ENCODE assay signal across 20 cellular contexts in the genomic region with DNA sequence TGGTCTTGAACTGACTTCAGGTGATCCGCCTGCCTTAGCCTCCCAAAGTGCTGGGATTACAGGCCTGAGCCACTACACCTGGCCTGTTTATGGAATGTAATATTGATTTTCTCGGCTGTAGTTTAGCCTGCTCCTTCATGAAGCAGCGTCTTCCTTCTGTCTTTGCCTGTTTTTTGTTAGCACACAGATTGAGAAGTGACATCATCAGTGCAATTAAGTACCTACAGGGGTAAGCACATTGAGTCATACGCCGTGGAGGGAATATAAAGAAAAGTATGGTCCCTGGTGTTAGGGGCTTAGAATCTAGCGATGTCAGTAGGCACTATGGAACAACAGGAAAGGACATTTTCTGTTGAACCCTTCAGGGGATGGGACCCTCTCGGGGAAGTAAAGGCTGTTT. TPM values are rescaled to one million over a fixed set of nuclear protein-coding genes. Genes with fewer than 3 reads are reported as not detected.
DNase-seq lines count a peak whose midpoint lies in the region; ATAC-seq and TF ChIP-seq lines count a peak whose summit lies in the region.
"Had no signal": no experiment of that assay in that cellular context is flagged by ENCODE, and none has a peak within 500 bp of the region (broad histone marks: within the 10 kb centered on the region; RNA-seq: fewer than 3 reads in every experiment).

No MANE protein-coding gene starts in this region.

- no peak for TF ChIP-seq CTCF in natural killer cell (IDR thresholded peaks at IDR 0.05)

- CTCF ChIA-PET in CD4-positive, alpha-beta memory T cell (lab: Charles Lee; ENCODE audit: partially characterized antibody), result no interaction called here

- H3K4me3 Mint-ChIP-seq in T-helper 1 cell treated with Interleukin-12 subunit alpha and Interleukin-12 subunit beta and Interleukin-4 antibody, amounts not matched to agents 30 μg/mL and 1 μg/mL, for 36 hours, result no peak overlapping the region
- no peak overlapping the region for H3K4me3 Mint-ChIP-seq in CD4-positive, alpha-beta memory T cell
- H3K4me3 Mint-ChIP-seq in activated T-helper 17 cell treated with anti-CD3 and anti-CD28 coated beads, Interleukin-2, amount 50 U/mL, for 72 hours, result peak overlapping the region; percentile 92
- H3K4me3 Mint-ChIP-seq in natural killer cell, result no peak overlapping the region

- POLR2A ChIA-PET in CD4-positive, alpha-beta memory T cell (lab: Charles Lee; ENCODE audit: partially characterized antibody), result no interaction called here

- peaks cover 23% of the 10 kb centered on the region for H3K4me1 ChIP-seq in CD4-positive, alpha-beta memory T cell (ENCODE audit: insufficient read depth, low read length)

- no peak for ATAC-seq in activated T-helper 17 cell treated with anti-CD3 and anti-CD28 coated beads, Interleukin-2, amount 50 U/mL, for 72 hours (replicated peaks)
- ATAC-seq in natural killer cell (no peak), GM21825 (IDR thresholded peaks at IDR 0.05; ENCODE audit: unreplicated experiment) (no peak)

- H3K9me3 Mint-ChIP-seq in T-helper 1 cell treated with Interleukin-12 subunit alpha and Interleukin-12 subunit beta and Interleukin-4 antibody, amounts not matched to agents 30 μg/mL and 1 μg/mL, for 36 hours, result no peaks in the 10 kb centered on the region
- peaks cover 0 to 2% (median 0%) of the 10 kb centered on the region in 8 donors for H3K9me3 Mint-ChIP-seq in CD4-positive, alpha-beta memory T cell
- H3K9me3 Mint-ChIP-seq in activated T-helper 17 cell treated with anti-CD3 and anti-CD28 coated beads, Interleukin-2, amount 50 U/mL, for 72 hours, result no peaks in the 10 kb centered on the region
- H3K9me3 Mint-ChIP-seq in natural killer cell, result no peaks in the 10 kb centered on the region

- H3K4me3 ChIP-seq in CD4-positive, alpha-beta memory T cell (ENCODE audit: low read length in 2 of 2), result no peak overlapping the region
- H3K4me3 ChIP-seq: skin epidermis, testis had no signal

- peaks cover 38% of the 10 kb centered on the region for H3K4me1 Mint-ChIP-seq in T-helper 1 cell treated with Interleukin-12 subunit alpha and Interleukin-12 subunit beta and Interleukin-4 antibody, amounts not matched to agents 30 μg/mL and 1 μg/mL, for 36 hours (ENCODE audit: low read depth)
- H3K4me1 Mint-ChIP-seq in CD4-positive, alpha-beta memory T cell, result peaks cover 18 to 51% (median 32%) of the 10 kb centered on the region in 4 donors
- H3K4me1 Mint-ChIP-seq in activated T-helper 17 cell treated with anti-CD3 and anti-CD28 coated beads, Interleukin-2, amount 50 U/mL, for 72 hours, result peaks cover 35% of the 10 kb centered on the region
- H3K4me1 Mint-ChIP-seq in natural killer cell, result peaks cover 23 to 29% of the 10 kb centered on the region in 2 donors

- DNase-seq in T-helper 1 cell (no peak), natural killer cell (no peak), hippocampal formation (lab: John Stamatoyannopoulos, UW) (no peak)
- DNase-seq in CD4-positive, alpha-beta memory T cell, result no peak
- DNase-seq in stimulated activated CD8-positive, alpha-beta memory T cell treated with anti-CD3 and anti-CD28 coated beads, Interleukin-4, amount 100 ng/mL, for 48 hours, result no peak
- DNase-seq: activated CD4-positive, CD25-positive, alpha-beta regulatory T cell treated with anti-CD3 and anti-CD28 coated beads, Interleukin-2, amount 50 U/mL, for 72 hours; activated CD8-positive, alpha-beta memory T cell treated with anti-CD3 and anti-CD28 coated beads, Interleukin-2, amount 50 U/mL, for 48 hours; amniotic stem cell; C1 segment of cervical spinal cord; caudate nucleus; NCI-H1436; NCI-H2171 treated with DMSO at 0.1 percent for 48 hours; SIG-M5; stimulated activated CD4-positive, alpha-beta T cell treated with anti-CD3 and anti-CD28 coated beads, Interleukin-2, amount 100 ng/mL, for 48 hours; testis had no signal

- H3K9me3 ChIP-seq in CD4-positive, alpha-beta memory T cell (ENCODE audit: control insufficient read depth in 1 of 2, low read length in 2 of 2), result no peaks in the 10 kb centered on the region
- H3K9me3 ChIP-seq: testis had no signal

- H3K27ac ChIP-seq in CD4-positive, alpha-beta memory T cell (ENCODE audit: low read depth, low read length), result no peak overlapping the region
- H3K27ac ChIP-seq: 22Rv1, skin epidermis, testis had no signal

- peaks cover 34% of the 10 kb centered on the region for H3K36me3 ChIP-seq in CD4-positive, alpha-beta memory T cell (ENCODE audit: insufficient read depth, low read length)

- no peaks in the 10 kb centered on the region for H3K27me3 ChIP-seq in CD4-positive, alpha-beta memory T cell (ENCODE audit: insufficient read depth, low read length)
- H3K27me3 ChIP-seq: testis had no signal

- H3K27ac Mint-ChIP-seq in T-helper 1 cell treated with Interleukin-12 subunit alpha and Interleukin-12 subunit beta and Interleukin-4 antibody, amounts not matched to agents 30 μg/mL and 1 μg/mL, for 36 hours, result peak overlapping the region; percentile 62
- peak overlapping the region in 5 of 7 donors; percentile 25 to 87 (median 73) for H3K27ac Mint-ChIP-seq in CD4-positive, alpha-beta memory T cell
- peak overlapping the region; percentile 71 for H3K27ac Mint-ChIP-seq in activated T-helper 17 cell treated with anti-CD3 and anti-CD28 coated beads, Interleukin-2, amount 50 U/mL, for 72 hours
- peak overlapping the region; percentile 48 to 57 for H3K27ac Mint-ChIP-seq in natural killer cell

- H3K36me3 Mint-ChIP-seq in T-helper 1 cell treated with Interleukin-12 subunit alpha and Interleukin-12 subunit beta and Interleukin-4 antibody, amounts not matched to agents 30 μg/mL and 1 μg/mL, for 36 hours (ENCODE audit: low read depth), result peaks cover 47% of the 10 kb centered on the region
- H3K36me3 Mint-ChIP-seq in CD4-positive, alpha-beta memory T cell, result peaks cover 32 to 55% of the 10 kb centered on the region in 2 donors
- peaks cover 86% of the 10 kb centered on the region for H3K36me3 Mint-ChIP-seq in activated T-helper 17 cell treated with anti-CD3 and anti-CD28 coated beads, Interleukin-2, amount 50 U/mL, for 72 hours (ENCODE audit: low read depth)
- peaks cover 7% of the 10 kb centered on the region for H3K36me3 Mint-ChIP-seq in natural killer cell

- no peaks in the 10 kb centered on the region for H3K27me3 Mint-ChIP-seq in T-helper 1 cell treated with Interleukin-12 subunit alpha and Interleukin-12 subunit beta and Interleukin-4 antibody, amounts not matched to agents 30 μg/mL and 1 μg/mL, for 36 hours (ENCODE audit: low read depth)
- H3K27me3 Mint-ChIP-seq in CD4-positive, alpha-beta memory T cell, result no peaks in the 10 kb centered on the region
- H3K27me3 Mint-ChIP-seq in activated T-helper 17 cell treated with anti-CD3 and anti-CD28 coated beads, Interleukin-2, amount 50 U/mL, for 72 hours, result no peaks in the 10 kb centered on the region
- H3K27me3 Mint-ChIP-seq in natural killer cell (ENCODE audit: low read depth in 2 of 2), result no peaks in the 10 kb centered on the region

- intact Hi-C loops in CD4-positive, alpha-beta memory T cell (cut with micrococcal nuclease), result no loop called here
- intact Hi-C loops in natural killer cell (cut with micrococcal nuclease), result no loop called here

RNA-seq across cellular contexts. Expression of gene SEC14L1, which starts 48.7 kb away (rescaled TPM):
- total RNA-seq in CD4-positive, alpha-beta memory T cell, result 10 to 100 TPM; 35.0 to 35.5 TPM
- 10 to 100 TPM in 1 of 2 donors, 1 to 10 TPM in 1; 8.9 to 16.8 TPM for polyA plus RNA-seq in CD4-positive, alpha-beta memory T cell
- 10 to 100 TPM; 89.3 to 98.4 TPM for total RNA-seq in activated T-helper 17 cell treated with anti-CD3 and anti-CD28 coated beads, Interleukin-2, amount 50 U/mL, for 72 hours
- 100 to 1,000 TPM; 129 to 160 (median 129) TPM for total RNA-seq in natural killer cell
